ENCODE assay signal across 8 cellular contexts in genomic region chr17:81666342-81667191, GRCh38. TPM values are rescaled to one million over a fixed set of nuclear protein-coding genes. Genes with fewer than 3 reads are reported as not detected.
DNase-seq lines count a peak whose midpoint lies in the region; ATAC-seq, FAIRE-seq and TF ChIP-seq lines count a peak whose summit lies in the region.

Gene CCDC137 (plus strand): TSS chr17:81666737. CDS start chr17:81666767, 30 bp downstream.
Gene OXLD1 (minus strand): TSS chr17:81666605. CDS start chr17:81666577, 28 bp downstream.

- H3K9ac ChIP-seq in kidney (ENCODE audit: low read length in 2 of 2) = peak within 1 kb of the TSS; percentile 57 to 79

- intact Hi-C loops in kidney (cut with DNase I) = no loop called here

- FAIRE-seq in kidney (lab: Jason Lieb, UNC) = no peak

- H3K4me1 ChIP-seq in kidney (ENCODE audit: control insufficient read depth in 1 of 2, insufficient read depth in 1 of 2, low read depth in 1 of 2, low read length in 2 of 2) = peaks cover 0 to 18% of the 10 kb centered on the region in 2 donors

- peak; percentile 98 for TF ChIP-seq POLR2A in GM19099 (IDR thresholded peaks at IDR 0.05; ENCODE audit: extremely low read depth, insufficient read length, low read depth)

- H3K36me3 ChIP-seq in kidney (ENCODE audit: control insufficient read depth in 1 of 2, insufficient read depth in 2 of 2, low read length in 2 of 2) = peaks cover 3 to 14% of the 10 kb centered on the region in 2 donors

- peak; percentile 95 to 96 for DNase-seq in AML-193 (lab: John Stamatoyannopoulos, UW)
- peak; percentile 93 for DNase-seq in NCI-H460 (ENCODE audit: extremely low read depth, low read depth)
- DNase-seq in activated CD4-positive, CD25-positive, alpha-beta regulatory T cell treated with anti-CD3 and anti-CD28 coated beads, Interleukin-2, amount 50 U/mL, for 72 hours = peak; percentile 95
- peak; percentile 95 for DNase-seq in cerebellar cortex (ENCODE audit: low spot score)
- peak; percentile 99 for DNase-seq in kidney
- peak; percentile 84 to 88 for DNase-seq in stimulated activated CD4-positive, alpha-beta T cell treated with anti-CD3 and anti-CD28 coated beads, Interleukin-15, amount 100 ng/mL, for 1 hour (ENCODE audit: low read depth in 1 of 2, low spot score in 1 of 2)

- H3K9me3 ChIP-seq in kidney (ENCODE audit: control insufficient read depth in 1 of 2, low read length in 2 of 2) = no peaks in the 10 kb centered on the region

- ATAC-seq in HG03378 (IDR thresholded peaks at IDR 0.05; ENCODE audit: unreplicated experiment) = peak; percentile 83

- peak within 1 kb of the TSS; percentile 58 to 61 for H3K27ac ChIP-seq in kidney (ENCODE audit: low read depth in 2 of 2, low read length in 2 of 2)

- TF ChIP-seq CTCF in kidney (IDR thresholded peaks at IDR 0.05; ENCODE audit: borderline replicate concordance, extremely low read depth, insufficient read depth) = no peak

- H3K4me3 ChIP-seq in kidney (ENCODE audit: low read length in 2 of 2) = peak within 1 kb of the TSS; percentile 80 to 83

RNA-seq across cellular contexts. Expression of gene CCDC137, which starts in this region (rescaled TPM):
- 20.3 and 21.7 TPM in 2 replicates for total RNA-seq in NCI-H460 (2014; rRNA removed; shearing (Covaris generic))
- 44.2 and 71.0 TPM in 2 replicates for polyA plus RNA-seq in NCI-H460 (2014; cell fraction: nucleus; rRNA removed)
- total RNA-seq in kidney = 18.8 TPM
- polyA plus RNA-seq in kidney (ENCODE audit: insufficient read depth, low read depth, low replicate concordance) = 14.7 TPM

RNA-seq across cellular contexts. Expression of gene OXLD1, which starts in this region (rescaled TPM):
- 47.5 and 60.0 TPM in 2 replicates for total RNA-seq in NCI-H460 (2014; rRNA removed; shearing (Covaris generic))
- 192 and 236 TPM in 2 replicates for polyA plus RNA-seq in NCI-H460 (2014; cell fraction: nucleus; rRNA removed)
- total RNA-seq in kidney = 28.2 TPM
- polyA plus RNA-seq in kidney (ENCODE audit: insufficient read depth, low read depth, low replicate concordance) = 51.9 TPM

Comparison
In these comparisons a context has a peak if more than half of its experiments do, and no peak if none do; other contexts are left out.
1. Peak in every context shown above with its lines: DNase-seq, ATAC-seq, H3K4me3 ChIP-seq and H3K27ac ChIP-seq.